In genomic region chr1:160560045-160560724, GRCh38 we compare ENCODE assay signal across 21 cellular contexts. TPM values are rescaled to one million over a fixed set of nuclear protein-coding genes. Genes with fewer than 3 reads are reported as not detected.
A peak's percentile ranks its signal among the peaks of the same experiment; 100 is the strongest.
DNase-seq lines count a peak whose midpoint lies in the region; ATAC-seq and TF ChIP-seq lines count a peak whose summit lies in the region.
"Had no signal": no experiment of that assay in that cellular context is flagged by ENCODE, and none has a peak within 500 bp of the region (broad histone marks: within the 10 kb centered on the region; RNA-seq: fewer than 3 reads in every experiment).

No MANE protein-coding gene starts in this region.

- H3K9me3 Mint-ChIP-seq in activated CD8-positive, alpha-beta memory T cell treated with anti-CD3 and anti-CD28 coated beads, Interleukin-2, amount 10 ng/mL, durations not matched to agents 7 days and 5 days (ENCODE audit: low read depth): peaks cover 7% of the 10 kb centered on the region
- peaks cover 14% of the 10 kb centered on the region for H3K9me3 Mint-ChIP-seq in activated naive CD8-positive, alpha-beta T cell treated with anti-CD3 and anti-CD28 coated beads, Interleukin-2, amount 10 ng/mL, durations not matched to agents 7 days and 5 days

- POLR2A ChIA-PET in activated naive CD8-positive, alpha-beta T cell treated with anti-CD3 and anti-CD28 coated beads, Interleukin-2, amount 10 ng/mL, durations not matched to agents 7 days and 5 days (lab: Charles Lee): interaction anchor here (1.2 to 2.0 kb wide), 4 partner anchors 8 to 20 kb away, joined by 3 to 7 read pairs (median 5); no protein-coding TSS in a partner anchor

- H3K9ac ChIP-seq in Karpas-422 (ENCODE audit: low read length): no peak overlapping the region

- no peaks in the 10 kb centered on the region for H3K9me2 ChIP-seq in Karpas-422 (replicated peaks; ENCODE audit: insufficient read depth, low read length)

- peak overlapping the region; percentile 32 for H3K4me2 ChIP-seq in Karpas-422 (ENCODE audit: low read depth, low read length, poor library complexity, severe bottlenecking)

- H3K4me1 Mint-ChIP-seq in activated CD8-positive, alpha-beta memory T cell treated with anti-CD3 and anti-CD28 coated beads, Interleukin-2, amount 10 ng/mL, durations not matched to agents 7 days and 5 days: peaks cover 65% of the 10 kb centered on the region
- peaks cover 43% of the 10 kb centered on the region for H3K4me1 Mint-ChIP-seq in activated naive CD8-positive, alpha-beta T cell treated with anti-CD3 and anti-CD28 coated beads, Interleukin-2, amount 10 ng/mL, durations not matched to agents 7 days and 5 days

- DNase-seq in activated CD8-positive, alpha-beta memory T cell treated with anti-CD3 and anti-CD28 coated beads, Interleukin-2, amount 10 ng/mL, durations not matched to agents 7 days and 5 days: no peak
- DNase-seq in activated CD8-positive, alpha-beta memory T cell treated with anti-CD3 and anti-CD28 coated beads, Interleukin-2, amount 50 U/mL, for 48 hours: no peak
- no peak for DNase-seq in Karpas-422
- no peak for DNase-seq in activated naive CD8-positive, alpha-beta T cell treated with anti-CD3 and anti-CD28 coated beads, Interleukin-2, amount 10 ng/mL, durations not matched to agents 7 days and 5 days
- no peak for DNase-seq in spleen
- no peak for DNase-seq in NCI-H2171 treated with DMSO at 0.1 percent for 48 hours (lab: John Stamatoyannopoulos, UW)
- DNase-seq in nucleus accumbens (lab: John Stamatoyannopoulos, UW): no peak
- DNase-seq: kidney glomerular epithelial cell, mesendoderm, NCI-H1436 treated with DMSO at 0.1 percent for 48 hours, NCI-H2171, NCI-H774, PC-3 had no signal

- H3K27me3 Mint-ChIP-seq in activated CD8-positive, alpha-beta memory T cell treated with anti-CD3 and anti-CD28 coated beads, Interleukin-2, amount 10 ng/mL, durations not matched to agents 7 days and 5 days: no peaks in the 10 kb centered on the region
- no peaks in the 10 kb centered on the region for H3K27me3 Mint-ChIP-seq in activated naive CD8-positive, alpha-beta T cell treated with anti-CD3 and anti-CD28 coated beads, Interleukin-2, amount 10 ng/mL, durations not matched to agents 7 days and 5 days

- H3K36me3 ChIP-seq in Karpas-422 (ENCODE audit: insufficient read depth, low read length) (peaks cover 16% of the 10 kb centered on the region), spleen (peaks cover 0 to 30% (median 0%) of the 10 kb centered on the region in 6 donors)
- H3K36me3 ChIP-seq: gastroesophageal sphincter had no signal

- ATAC-seq in activated CD8-positive, alpha-beta memory T cell treated with anti-CD3 and anti-CD28 coated beads, Interleukin-2, amount 10 ng/mL, durations not matched to agents 7 days and 5 days: peak; percentile 21
- ATAC-seq in activated naive CD8-positive, alpha-beta T cell treated with anti-CD3 and anti-CD28 coated beads, Interleukin-2, amount 10 ng/mL, durations not matched to agents 7 days and 5 days (ENCODE audit: low read depth): no peak
- no peak for ATAC-seq in HG02852 (IDR thresholded peaks at IDR 0.05; ENCODE audit: unreplicated experiment)
- ATAC-seq: gastroesophageal sphincter, HCT116, HepG2, PC-3 had no signal

- H3K27me3 ChIP-seq in Karpas-422 (ENCODE audit: low read length) (no peaks in the 10 kb centered on the region), spleen (replicated peaks in 1 of 7) (no peaks in the 10 kb centered on the region)

- peak overlapping the region; percentile 80 for H3K4me3 Mint-ChIP-seq in activated CD8-positive, alpha-beta memory T cell treated with anti-CD3 and anti-CD28 coated beads, Interleukin-2, amount 10 ng/mL, durations not matched to agents 7 days and 5 days
- peak overlapping the region; percentile 62 for H3K4me3 Mint-ChIP-seq in activated naive CD8-positive, alpha-beta T cell treated with anti-CD3 and anti-CD28 coated beads, Interleukin-2, amount 10 ng/mL, durations not matched to agents 7 days and 5 days

- intact Hi-C loops in spleen (cut with DNase I; ENCODE audit: low total_unique reads): no loop called here

- H2AFZ ChIP-seq in Karpas-422 (ENCODE audit: low read length): no peak overlapping the region

- 0 out of 2 replicates have a peak overlapping the region, but pooled peaks have one; percentile 16 for H3K27ac ChIP-seq in Karpas-422 (ENCODE audit: low read length)
- peak overlapping the region in 7 of 8 donors; percentile 23 to 77 (median 53) for H3K27ac ChIP-seq in spleen
- H3K27ac ChIP-seq: C4-2B, gastroesophageal sphincter had no signal

- TF ChIP-seq CTCF in spleen (IDR thresholded peaks at IDR 0.05 in 8 of 11, conservative IDR thresholded peaks at IDR 0.05 in 3 of 11): no peak

- H3K79me2 ChIP-seq in Karpas-422 (ENCODE audit: low read length): peaks cover 29% of the 10 kb centered on the region

- 63 to 76% (median 68%) methylated on average over 4 of the region's 4 CpGs for WGBS in spleen, 5 donors

- CTCF ChIA-PET in activated CD8-positive, alpha-beta memory T cell treated with anti-CD3 and anti-CD28 coated beads, Interleukin-2, amount 10 ng/mL, durations not matched to agents 7 days and 5 days (lab: Charles Lee): interaction anchor here (1.2 to 24.3 kb wide), 7 partner anchors 9 to 131 kb away, joined by 4 to 337 read pairs (median 10); partner anchors contain the start of gene CD84

- no peaks in the 10 kb centered on the region for H4K20me1 ChIP-seq in Karpas-422 (ENCODE audit: insufficient read depth, low read depth, low read length)

- H3K36me3 Mint-ChIP-seq in activated CD8-positive, alpha-beta memory T cell treated with anti-CD3 and anti-CD28 coated beads, Interleukin-2, amount 10 ng/mL, durations not matched to agents 7 days and 5 days: peaks cover 54% of the 10 kb centered on the region
- H3K36me3 Mint-ChIP-seq in activated naive CD8-positive, alpha-beta T cell treated with anti-CD3 and anti-CD28 coated beads, Interleukin-2, amount 10 ng/mL, durations not matched to agents 7 days and 5 days: peaks cover 64% of the 10 kb centered on the region

- H3K4me3 ChIP-seq in Karpas-422 (ENCODE audit: low read length) (no peak overlapping the region), spleen (peak overlapping the region in 2 of 8 donors; percentile 8 to 45)
- H3K4me3 ChIP-seq: gastroesophageal sphincter had no signal

- peaks cover 5% of the 10 kb centered on the region; the same call in 1 of the 2 replicates for H3K9me3 ChIP-seq in Karpas-422 (ENCODE audit: low read length)
- H3K9me3 ChIP-seq in spleen: peaks cover 0 to 17% (median 10%) of the 10 kb centered on the region in 8 donors

- TF ChIP-seq POLR2A in spleen (IDR thresholded peaks at IDR 0.05): no peak

- H3K4me1 ChIP-seq in Karpas-422 (ENCODE audit: low read length) (peaks cover 37% of the 10 kb centered on the region), spleen (peaks cover 2 to 62% (median 39%) of the 10 kb centered on the region in 6 donors)
- H3K4me1 ChIP-seq: gastroesophageal sphincter had no signal

- H3K27ac Mint-ChIP-seq in activated CD8-positive, alpha-beta memory T cell treated with anti-CD3 and anti-CD28 coated beads, Interleukin-2, amount 10 ng/mL, durations not matched to agents 7 days and 5 days: peak overlapping the region; percentile 94
- peak overlapping the region; percentile 80 for H3K27ac Mint-ChIP-seq in activated naive CD8-positive, alpha-beta T cell treated with anti-CD3 and anti-CD28 coated beads, Interleukin-2, amount 10 ng/mL, durations not matched to agents 7 days and 5 days

RNA-seq across cellular contexts. Expression of gene CD84, which starts 19.1 kb away (rescaled TPM):
- total RNA-seq in activated CD8-positive, alpha-beta memory T cell treated with anti-CD3 and anti-CD28 coated beads, Interleukin-2, amount 10 ng/mL, durations not matched to agents 7 days and 5 days: 10 to 100 TPM; 29.9 to 34.6 TPM
- total RNA-seq in Karpas-422 (2014; rRNA removed; shearing (Covaris generic); ENCODE audit: low replicate concordance): 14.4 and 29.4 TPM in 2 replicates
- total RNA-seq in activated naive CD8-positive, alpha-beta T cell treated with anti-CD3 and anti-CD28 coated beads, Interleukin-2, amount 10 ng/mL, durations not matched to agents 7 days and 5 days: 10 to 100 TPM; 58.5 to 66.8 TPM
- total RNA-seq in spleen: 10 to 100 TPM; 50.3 to 76.1 (median 62.5) TPM
- 10 to 100 TPM in 1 of 3 donors, 1 to 10 TPM in 2; 4.7 to 10.9 (median 5.4) TPM for polyA plus RNA-seq in spleen
- total RNA-seq: A673, HepG2, M059J, PC-3 had no signal
- polyA plus RNA-seq: HepG2, neural cell had no signal

RNA-seq across cellular contexts. Expression of gene SLAMF6, which starts 37.1 kb away (rescaled TPM):
- total RNA-seq in activated CD8-positive, alpha-beta memory T cell treated with anti-CD3 and anti-CD28 coated beads, Interleukin-2, amount 10 ng/mL, durations not matched to agents 7 days and 5 days: 10 to 100 TPM; 28.8 to 31.0 TPM
- total RNA-seq in Karpas-422 (2014; rRNA removed; shearing (Covaris generic); ENCODE audit: low replicate concordance): 19.3 and 66.0 TPM in 2 replicates
- total RNA-seq in activated naive CD8-positive, alpha-beta T cell treated with anti-CD3 and anti-CD28 coated beads, Interleukin-2, amount 10 ng/mL, durations not matched to agents 7 days and 5 days: 10 to 100 TPM; 43.0 to 48.1 TPM
- 10 to 100 TPM; 21.5 to 52.4 (median 36.1) TPM for total RNA-seq in spleen
- 10 to 100 TPM; 35.2 to 38.5 (median 37.0) TPM for polyA plus RNA-seq in spleen
- total RNA-seq: A673, HepG2, M059J, PC-3 had no signal
- polyA plus RNA-seq: HepG2, neural cell had no signal
